In genomic region chr10:74047304-74047703, GRCh38 we compare ENCODE assay signal across 14 cellular contexts. TPM values are rescaled to one million over a fixed set of nuclear protein-coding genes. Genes with fewer than 3 reads are reported as not detected.
DNase-seq lines count a peak whose midpoint lies in the region; ATAC-seq and TF ChIP-seq lines count a peak whose summit lies in the region.
"Had no signal": no experiment of that assay in that cellular context is flagged by ENCODE, and none has a peak within 500 bp of the region (broad histone marks: within the 10 kb centered on the region; RNA-seq: fewer than 3 reads in every experiment).

No MANE protein-coding gene starts in this region.

- intact Hi-C loops in A673 (cut with micrococcal nuclease; ENCODE audit: unreplicated experiment) = no loop called here
- intact Hi-C loops in ascending aorta (cut with DNase I) = no loop called here

- no peak for TF ChIP-seq CTCF in A673 (conservative IDR thresholded peaks at IDR 0.05; ENCODE audit: low read depth, low read length)
- no peak for TF ChIP-seq CTCF in ascending aorta (IDR thresholded peaks at IDR 0.05)

- peaks cover 20% of the 10 kb centered on the region for H3K36me3 ChIP-seq in A673 (ENCODE audit: insufficient read depth, low read length, poor library complexity, severe bottlenecking)
- peaks cover 12 to 32% of the 10 kb centered on the region in 2 donors for H3K36me3 ChIP-seq in ascending aorta
- peaks cover 48% of the 10 kb centered on the region for H3K36me3 ChIP-seq in mesodermal cell (ENCODE audit: control insufficient read depth, insufficient read depth, low read length)

- POLR2A ChIA-PET in A673 (lab: Charles Lee; ENCODE audit: low non-redundant PET) = interaction anchor here (0.6 kb wide), 1 partner anchor 144 kb away, joined by 4 read pairs; no protein-coding TSS in a partner anchor

- H3K4me1 ChIP-seq in A673 (ENCODE audit: insufficient read depth, low read length, poor library complexity, severe bottlenecking) (peaks cover 45% of the 10 kb centered on the region), ascending aorta (peaks cover 6 to 57% of the 10 kb centered on the region in 2 donors), mesodermal cell (ENCODE audit: control insufficient read depth, insufficient read depth, low read length, poor library complexity, severe bottlenecking) (peaks cover 6% of the 10 kb centered on the region)

- H3K27ac ChIP-seq in A673 (ENCODE audit: low read depth, low read length, poor library complexity, severe bottlenecking) = peak overlapping the region; percentile 81
- peak overlapping the region; percentile 10 to 37 for H3K27ac ChIP-seq in ascending aorta
- H3K27ac ChIP-seq in mesodermal cell (ENCODE audit: low read depth, low read length, severe bottlenecking) = peak overlapping the region; percentile 50

- H3K4me3 ChIP-seq in A673 (ENCODE audit: low read depth, low read length, poor library complexity, severe bottlenecking) (no peak overlapping the region), ascending aorta (no peak overlapping the region), mesodermal cell (ENCODE audit: extremely low read depth, insufficient read depth, low read length, poor library complexity, severe bottlenecking) (no peak overlapping the region)
- H3K4me3 ChIP-seq: GM12878 had no signal

- 100% methylated on average over 1 of the region's 2 CpGs for WGBS in mesodermal cell (ENCODE audit: insufficient coverage in 2 of 2), 2 experiments

- no peak for ATAC-seq in GM18517 (IDR thresholded peaks at IDR 0.05; ENCODE audit: unreplicated experiment)
- no peak for ATAC-seq in HG03460 (IDR thresholded peaks at IDR 0.05; ENCODE audit: unreplicated experiment)
- ATAC-seq: GM12878; naive thymus-derived CD8-positive, alpha-beta T cell; Right ventricle myocardium inferior had no signal

- TSS peak; percentile 5 for BruUV-seq in A673 (replicated peaks; lab: Mats Ljungman, UMichigan)

- CTCF ChIA-PET in A673 (lab: Charles Lee) = no interaction called here

- H3K9me3 ChIP-seq in A673 (ENCODE audit: low read depth, low read length, poor library complexity, severe bottlenecking) (no peaks in the 10 kb centered on the region), ascending aorta (no peaks in the 10 kb centered on the region), mesodermal cell (ENCODE audit: control insufficient read depth, low read length) (no peaks in the 10 kb centered on the region)

- DNase-seq in A673 (ENCODE audit: low spot score) (peak; percentile 70), H4 (ENCODE audit: low spot score) (peak; percentile 31), ascending aorta (ENCODE audit: low spot score in 2 of 2) (no peak), NCI-H2227 (lab: John Stamatoyannopoulos, UW; ENCODE audit: unreplicated experiment) (no peak), KBM-7 (no peak)
- DNase-seq: activated CD4-positive, alpha-beta memory T cell treated with anti-CD3 and anti-CD28 coated beads for 36 hours; CD4-positive, CD25-positive, alpha-beta regulatory T cell; naive thymus-derived CD8-positive, alpha-beta T cell; NCI-H187 had no signal

- no peaks in the 10 kb centered on the region for H3K27me3 ChIP-seq in A673 (replicated peaks; ENCODE audit: insufficient read depth, low read depth, low read length, poor library complexity)
- H3K27me3 ChIP-seq in ascending aorta = no peaks in the 10 kb centered on the region

- in situ Hi-C loops in KBM-7 (cut with MboI; ENCODE audit: low pct_unique_long_range_greater_than_20kb, low sequenced_read_pairs) = no loop called here

RNA-seq across cellular contexts. Expression of gene VCL, which starts 49.4 kb away (rescaled TPM):
- total RNA-seq in A673 (2021) (159 and 176 TPM in 2 replicates), ascending aorta (333 TPM)
- 47.1 and 53.0 TPM in 2 replicates for total RNA-seq in H4 (2014; rRNA removed; shearing (Covaris generic))
- 177 TPM for polyA plus RNA-seq in mesodermal cell (2013, experiment 1 of 2)
- 162 TPM for polyA plus RNA-seq in mesodermal cell (2013, experiment 2 of 2)

Comparison
In these comparisons a context has a peak if more than half of its experiments do, and no peak if none do; other contexts are left out.
1. DNase-seq: peak in A673 (single experiment) and H4 (single experiment); none in ascending aorta (0 of 2), NCI-H2227 (single experiment) and KBM-7 (single experiment).
2. H3K27ac ChIP-seq: peak in every context shown above with its lines; median percentile 81 in A673; 50 in mesodermal cell; 24 in ascending aorta.